ENCODE assay signal across 15 cellular contexts in genomic region chr7:82194011-82194410, GRCh38.
DNase-seq lines count a peak whose midpoint lies in the region; ATAC-seq and TF ChIP-seq lines count a peak whose summit lies in the region.
"Had no signal": no experiment of that assay in that cellular context is flagged by ENCODE, and none has a peak within 500 bp of the region (broad histone marks: within the 10 kb centered on the region; RNA-seq: fewer than 3 reads in every experiment).

No MANE protein-coding gene starts in this region.

- no peak for TF ChIP-seq CTCF in AG09309 (IDR thresholded peaks at IDR 0.05; ENCODE audit: control insufficient read depth, insufficient read depth, low read depth, low read length, missing control alignments)
- TF ChIP-seq CTCF in brain microvascular endothelial cell (IDR thresholded peaks at IDR 0.05; ENCODE audit: low read depth, low read length, missing control alignments) = no peak

- ATAC-seq in GM19324 (IDR thresholded peaks at IDR 0.05; ENCODE audit: low FRiP score, unreplicated experiment) = no peak
- ATAC-seq: activated T-helper 17 cell treated with anti-CD3 and anti-CD28 coated beads, Interleukin-2, amount 50 U/mL, for 72 hours; stimulated activated naive B cell treated with anti-CD40 and anti-IgM and Interleukin-4, amounts not matched to agents 10 μg/mL and 1 μg/mL and 100 μg/mL, for 72 hours had no signal

- no peaks in the 10 kb centered on the region for H3K27me3 ChIP-seq in brain microvascular endothelial cell (replicated peaks)

- H3K4me3 ChIP-seq in AG09309 (ENCODE audit: control insufficient read depth, low read depth, low read length) (no peak overlapping the region), brain microvascular endothelial cell (ENCODE audit: low read depth, low read length) (no peak overlapping the region)
- H3K4me3 ChIP-seq: SK-N-MC had no signal

- peak; percentile 16 for DNase-seq in AG09309 (ENCODE audit: low read depth)
- peak; percentile 84 for DNase-seq in LHCN-M2 (ENCODE audit: low read depth)
- DNase-seq in brain microvascular endothelial cell = peak; percentile 60
- peak; percentile 72 for DNase-seq in iris pigment epithelial cell (ENCODE audit: low read depth)
- no peak for DNase-seq in activated T-cell treated with anti-CD3 and anti-CD28 coated beads for 4 hours
- DNase-seq in effector CD4-positive, alpha-beta T cell = no peak
- no peak for DNase-seq in NOMO-1 treated with dmso at 0.1 percent for 144 hours (lab: John Stamatoyannopoulos, UW; ENCODE audit: unreplicated experiment)
- DNase-seq: activated CD4-positive, alpha-beta T cell treated with anti-CD3 and anti-CD28 coated beads for 4 hours; C1 segment of cervical spinal cord; MV-4-11; NCI-H524 treated with DMSO at 0.1 percent for 48 hours; stimulated activated naive B cell treated with anti-CD40 and anti-IgM and Interleukin-4, amounts not matched to agents 10 μg/mL and 1 μg/mL and 100 μg/mL, for 72 hours had no signal

- in situ Hi-C loops in brain microvascular endothelial cell (cut with HindIII; ENCODE audit: low pct_ligation_motif_present, low sequenced_read_pairs) = no loop called here

- no peaks in the 10 kb centered on the region for H3K36me3 ChIP-seq in brain microvascular endothelial cell (replicated peaks)

- H3K27ac ChIP-seq in brain microvascular endothelial cell = no peak overlapping the region
- H3K27ac ChIP-seq: SK-N-MC had no signal

Comparison
In these comparisons a context has a peak if more than half of its experiments do, and no peak if none do; other contexts are left out.
1. DNase-seq: peak in AG09309 (single experiment), LHCN-M2 (single experiment), brain microvascular endothelial cell (single experiment) and iris pigment epithelial cell (single experiment); none in activated T-cell treated with anti-CD3 and anti-CD28 coated beads for 4 hours (single experiment), effector CD4-positive, alpha-beta T cell (single experiment) and NOMO-1 treated with dmso at 0.1 percent for 144 hours (single experiment).